In the genomic region with DNA sequence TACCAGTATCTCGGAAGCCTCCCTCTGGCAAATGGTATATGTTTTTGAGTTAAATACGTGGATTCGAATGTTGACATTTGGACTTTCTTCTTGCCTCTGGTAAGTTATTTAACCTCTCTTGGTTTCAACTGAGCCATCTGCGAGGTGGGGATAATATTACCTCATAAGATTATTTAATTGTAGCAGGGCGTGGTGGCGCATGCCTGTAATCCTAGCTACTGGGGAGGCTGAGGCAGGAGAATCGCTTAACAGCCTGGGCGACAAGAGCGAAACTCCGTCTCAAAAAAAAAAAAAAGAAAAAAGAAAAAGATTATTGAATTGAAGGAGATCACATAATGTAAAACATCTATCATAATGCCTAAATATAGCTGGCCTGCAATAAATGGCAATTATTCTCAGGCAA, we compare ENCODE assay signal across 8 cellular contexts. TPM values are rescaled to one million over a fixed set of nuclear protein-coding genes. Genes with fewer than 3 reads are reported as not detected.
A peak's percentile ranks its signal among the peaks of the same experiment; 100 is the strongest.
DNase-seq lines count a peak whose midpoint lies in the region; ATAC-seq and TF ChIP-seq lines count a peak whose summit lies in the region.

No MANE protein-coding gene starts in this region.

- peaks cover 4% of the 10 kb centered on the region for H3K36me3 Mint-ChIP-seq in activated CD4-positive, alpha-beta T cell treated with anti-CD3 and anti-CD28 coated beads for 36 hours (ENCODE audit: low read depth)
- peaks cover 2% of the 10 kb centered on the region for H3K36me3 Mint-ChIP-seq in activated naive CD8-positive, alpha-beta T cell

- H3K27me3 Mint-ChIP-seq in activated CD4-positive, alpha-beta T cell treated with anti-CD3 and anti-CD28 coated beads for 36 hours, result no peaks in the 10 kb centered on the region
- no peaks in the 10 kb centered on the region for H3K27me3 Mint-ChIP-seq in activated naive CD8-positive, alpha-beta T cell

- no peaks in the 10 kb centered on the region for H3K9me3 Mint-ChIP-seq in activated CD4-positive, alpha-beta T cell treated with anti-CD3 and anti-CD28 coated beads for 36 hours (ENCODE audit: low read depth)
- H3K9me3 Mint-ChIP-seq in activated naive CD8-positive, alpha-beta T cell (ENCODE audit: low read depth), result no peaks in the 10 kb centered on the region

- no peak for TF ChIP-seq POLR2A in testis (IDR thresholded peaks at IDR 0.05)

- H3K27ac ChIP-seq in testis, result peak overlapping the region; percentile 90 to 92

- peak; percentile 22 for DNase-seq in activated CD4-positive, alpha-beta T cell treated with anti-CD3 and anti-CD28 coated beads for 36 hours
- no peak for DNase-seq in activated CD4-positive, alpha-beta T cell treated with anti-CD3 and anti-CD28 coated beads for 1 hour
- no peak for DNase-seq in kidney epithelial cell (ENCODE audit: low read depth)
- DNase-seq in testis, result no peak
- DNase-seq in NCI-H748 (lab: John Stamatoyannopoulos, UW; ENCODE audit: unreplicated experiment), result no peak

- 45 to 48% methylated on average over 10 of the region's 10 CpGs for WGBS in testis, 2 donors

- H3K4me1 Mint-ChIP-seq in activated CD4-positive, alpha-beta T cell treated with anti-CD3 and anti-CD28 coated beads for 36 hours, result peaks cover 15% of the 10 kb centered on the region
- peaks cover 15% of the 10 kb centered on the region for H3K4me1 Mint-ChIP-seq in activated naive CD8-positive, alpha-beta T cell (ENCODE audit: low read depth)

- CTCF ChIA-PET in activated CD4-positive, alpha-beta T cell treated with anti-CD3 and anti-CD28 coated beads for 36 hours (lab: Charles Lee), result interaction anchor here (0.6 to 2.5 kb wide), 3 partner anchors 14 to 84 kb away, joined by 3 to 9 read pairs (median 4); no protein-coding TSS in a partner anchor

- no peaks in the 10 kb centered on the region for H3K27me3 ChIP-seq in kidney epithelial cell (ENCODE audit: control insufficient read depth, insufficient read depth, low read length)
- H3K27me3 ChIP-seq in testis, result no peaks in the 10 kb centered on the region

- H3K4me3 Mint-ChIP-seq in activated CD4-positive, alpha-beta T cell treated with anti-CD3 and anti-CD28 coated beads for 36 hours, result peak overlapping the region; percentile 81
- peak overlapping the region; percentile 86 for H3K4me3 Mint-ChIP-seq in activated naive CD8-positive, alpha-beta T cell

- no peak for ATAC-seq in activated CD4-positive, alpha-beta T cell treated with anti-CD3 and anti-CD28 coated beads for 36 hours
- ATAC-seq in GM19467 (IDR thresholded peaks at IDR 0.05; ENCODE audit: unreplicated experiment), result no peak
- no peak for ATAC-seq in GM21576 (IDR thresholded peaks at IDR 0.05; ENCODE audit: unreplicated experiment)

- POLR2A ChIA-PET in activated CD4-positive, alpha-beta T cell treated with anti-CD3 and anti-CD28 coated beads for 36 hours (lab: Charles Lee), result interaction anchor here (1.0 kb wide), 1 partner anchor 29 kb away, joined by 3 read pairs; a partner anchor contains a TSS

- H3K9me3 ChIP-seq in testis, result no peaks in the 10 kb centered on the region

- peak overlapping the region; percentile 75 for H3K4me3 ChIP-seq in kidney epithelial cell (ENCODE audit: low read depth, low read length)
- H3K4me3 ChIP-seq in testis, result peak overlapping the region; percentile 87 to 91

- no peaks in the 10 kb centered on the region for H3K4me1 ChIP-seq in testis

- H3K27ac Mint-ChIP-seq in activated CD4-positive, alpha-beta T cell treated with anti-CD3 and anti-CD28 coated beads for 36 hours, result peak overlapping the region; percentile 85
- H3K27ac Mint-ChIP-seq in activated naive CD8-positive, alpha-beta T cell, result peak overlapping the region; percentile 88

- no peaks in the 10 kb centered on the region for H3K36me3 ChIP-seq in kidney epithelial cell (ENCODE audit: control insufficient read depth, insufficient read depth, low read length)
- no peaks in the 10 kb centered on the region for H3K36me3 ChIP-seq in testis (ENCODE audit: low read depth, missing control alignments)

- intact Hi-C loops in activated CD4-positive, alpha-beta T cell treated with anti-CD3 and anti-CD28 coated beads for 36 hours (cut with DNase I, micrococcal nuclease), result loop anchor here (1.0 to 10.0 kb wide), 5 partner anchors 16 to 1123 kb away; a partner anchor contains a TSS
- intact Hi-C loops in testis (cut with DNase I; ENCODE audit: low total_unique reads), result no loop called here

- TF ChIP-seq CTCF in kidney epithelial cell (IDR thresholded peaks at IDR 0.05; ENCODE audit: insufficient read depth, low read length, poor library complexity, severe bottlenecking) (no peak), testis (IDR thresholded peaks at IDR 0.05) (no peak)

RNA-seq across cellular contexts. Expression of a gene that starts 0.4 kb away (rescaled TPM):
- total RNA-seq in activated CD4-positive, alpha-beta T cell treated with anti-CD3 and anti-CD28 coated beads for 36 hours, result 10 to 100 TPM; 11.2 to 11.4 TPM
- total RNA-seq in kidney epithelial cell (2.6 and 3.8 TPM in 2 replicates), testis (10 to 100 TPM; 26.3 to 29.1 TPM)
- 19.7 TPM for polyA plus RNA-seq in testis (ENCODE audit: insufficient read depth, low read depth, low replicate concordance)

RNA-seq across cellular contexts. Expression of a gene that starts 16.4 kb away (rescaled TPM):
- 10 to 100 TPM; 10.4 to 14.8 TPM for total RNA-seq in activated CD4-positive, alpha-beta T cell treated with anti-CD3 and anti-CD28 coated beads for 36 hours
- total RNA-seq in kidney epithelial cell (9.2 and 13.3 TPM in 2 replicates), testis (10 to 100 TPM; 15.7 to 23.2 TPM)
- 15.9 TPM for polyA plus RNA-seq in testis (ENCODE audit: insufficient read depth, low read depth, low replicate concordance)

RNA-seq across cellular contexts. Expression of a gene that starts 28.9 kb away (rescaled TPM):
- 100 to 1,000 TPM; 377 to 447 TPM for total RNA-seq in activated CD4-positive, alpha-beta T cell treated with anti-CD3 and anti-CD28 coated beads for 36 hours
- total RNA-seq in kidney epithelial cell (384 and 433 TPM in 2 replicates), testis (100 to 1,000 TPM; 175 to 193 TPM)
- polyA plus RNA-seq in testis (ENCODE audit: insufficient read depth, low read depth, low replicate concordance), result 280 TPM

RNA-seq across cellular contexts. Expression of a gene that starts 29.0 kb away (rescaled TPM):
- 10 to 100 TPM; 60.6 to 73.8 TPM for total RNA-seq in activated CD4-positive, alpha-beta T cell treated with anti-CD3 and anti-CD28 coated beads for 36 hours
- 49.2 and 53.0 TPM in 2 replicates for total RNA-seq in kidney epithelial cell
- 10 to 100 TPM; 50.7 to 54.9 TPM for total RNA-seq in testis
- 47.3 TPM for polyA plus RNA-seq in testis (ENCODE audit: insufficient read depth, low read depth, low replicate concordance)
